Comparison of ENCODE assay signal across 8 cellular contexts in the genomic region with DNA sequence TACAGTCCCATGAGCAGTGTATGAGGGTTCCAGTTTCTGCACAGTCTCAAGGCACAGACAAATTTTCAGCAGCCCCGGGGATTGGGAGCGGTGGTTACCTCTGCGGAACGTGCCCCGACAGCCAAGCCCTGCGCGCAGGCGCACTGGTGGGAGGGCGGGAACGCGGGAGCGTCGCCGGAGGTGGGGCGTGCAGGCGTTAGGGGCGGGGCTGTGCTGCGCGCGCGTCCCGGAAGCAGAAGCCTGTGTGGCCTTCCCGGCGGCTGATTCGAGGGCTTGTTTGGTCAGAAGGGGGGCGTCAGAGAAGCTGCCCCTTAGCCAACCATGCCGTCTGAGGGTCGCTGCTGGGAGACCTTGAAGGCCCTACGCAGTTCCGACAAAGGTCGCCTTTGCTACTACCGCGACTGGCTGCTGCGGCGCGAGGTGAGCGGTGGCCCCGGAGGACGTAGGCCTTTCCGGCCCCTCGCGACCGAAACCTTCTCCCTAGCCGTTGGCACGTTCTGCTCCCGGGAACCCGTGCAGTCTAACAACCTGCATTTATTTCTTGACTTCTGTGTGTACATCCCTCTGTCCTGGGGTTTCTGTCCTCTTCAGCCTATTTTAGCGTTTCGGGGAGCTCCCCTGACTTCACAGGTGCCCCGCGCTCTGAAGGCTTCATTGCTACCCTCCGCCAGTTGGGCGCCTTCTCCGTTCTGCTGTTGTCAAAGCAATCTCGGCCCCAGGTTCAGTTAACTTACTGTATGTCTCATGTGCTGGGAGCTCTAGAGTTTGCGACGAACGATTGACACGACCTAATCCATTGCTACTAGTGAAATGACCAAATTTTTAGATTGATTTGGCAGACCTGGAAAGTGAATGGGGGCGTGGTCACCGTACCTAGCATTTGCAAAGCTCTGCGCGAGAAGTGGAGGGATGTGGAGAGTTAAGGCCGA. TPM values are rescaled to one million over a fixed set of nuclear protein-coding genes. Genes with fewer than 3 reads are reported as not detected.
DNase-seq lines count a peak whose midpoint lies in the region; ATAC-seq lines count a peak whose summit lies in the region.

A gene with protein sequence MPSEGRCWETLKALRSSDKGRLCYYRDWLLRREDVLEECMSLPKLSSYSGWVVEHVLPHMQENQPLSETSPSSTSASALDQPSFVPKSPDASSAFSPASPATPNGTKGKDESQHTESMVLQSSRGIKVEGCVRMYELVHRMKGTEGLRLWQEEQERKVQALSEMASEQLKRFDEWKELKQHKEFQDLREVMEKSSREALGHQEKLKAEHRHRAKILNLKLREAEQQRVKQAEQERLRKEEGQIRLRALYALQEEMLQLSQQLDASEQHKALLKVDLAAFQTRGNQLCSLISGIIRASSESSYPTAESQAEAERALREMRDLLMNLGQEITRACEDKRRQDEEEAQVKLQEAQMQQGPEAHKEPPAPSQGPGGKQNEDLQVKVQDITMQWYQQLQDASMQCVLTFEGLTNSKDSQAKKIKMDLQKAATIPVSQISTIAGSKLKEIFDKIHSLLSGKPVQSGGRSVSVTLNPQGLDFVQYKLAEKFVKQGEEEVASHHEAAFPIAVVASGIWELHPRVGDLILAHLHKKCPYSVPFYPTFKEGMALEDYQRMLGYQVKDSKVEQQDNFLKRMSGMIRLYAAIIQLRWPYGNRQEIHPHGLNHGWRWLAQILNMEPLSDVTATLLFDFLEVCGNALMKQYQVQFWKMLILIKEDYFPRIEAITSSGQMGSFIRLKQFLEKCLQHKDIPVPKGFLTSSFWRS (plus strand): TSS at position 235 of the 929 bp plus-strand sequence. CDS start 87 bp downstream, at position 322.

- peak within 1 kb of the TSS; percentile 99 for H3K4me3 Mint-ChIP-seq in activated CD4-positive, alpha-beta T cell treated with anti-CD3 and anti-CD28 coated beads, Interleukin-2, amount 10 ng/mL, durations not matched to agents 7 days and 5 days

- peaks cover 27% of the 10 kb centered on the region for H3K36me3 Mint-ChIP-seq in activated CD4-positive, alpha-beta T cell treated with anti-CD3 and anti-CD28 coated beads, Interleukin-2, amount 10 ng/mL, durations not matched to agents 7 days and 5 days (ENCODE audit: low read depth)

- H3K4me1 Mint-ChIP-seq in activated CD4-positive, alpha-beta T cell treated with anti-CD3 and anti-CD28 coated beads, Interleukin-2, amount 10 ng/mL, durations not matched to agents 7 days and 5 days, result peaks cover 31% of the 10 kb centered on the region

- CTCF ChIA-PET in activated CD4-positive, alpha-beta T cell treated with anti-CD3 and anti-CD28 coated beads, Interleukin-2, amount 10 ng/mL, durations not matched to agents 7 days and 5 days (lab: Charles Lee), result interaction anchor here (0.5 to 1.2 kb wide), 3 partner anchors 10 to 1157 kb away, joined by 3 read pairs; no protein-coding TSS in a partner anchor

- H3K27ac Mint-ChIP-seq in activated CD4-positive, alpha-beta T cell treated with anti-CD3 and anti-CD28 coated beads, Interleukin-2, amount 10 ng/mL, durations not matched to agents 7 days and 5 days, result peak within 1 kb of the TSS; percentile 99

- POLR2A ChIA-PET in activated CD4-positive, alpha-beta T cell treated with anti-CD3 and anti-CD28 coated beads, Interleukin-2, amount 10 ng/mL, durations not matched to agents 7 days and 5 days (lab: Charles Lee), result interaction anchor here (0.7 to 1.1 kb wide), 2 partner anchors 46 to 412 kb away, joined by 3 read pairs; no protein-coding TSS in a partner anchor

- no peaks in the 10 kb centered on the region for H3K27me3 Mint-ChIP-seq in activated CD4-positive, alpha-beta T cell treated with anti-CD3 and anti-CD28 coated beads, Interleukin-2, amount 10 ng/mL, durations not matched to agents 7 days and 5 days

- peak; percentile 47 to 96 (median 89) for DNase-seq in C1 segment of cervical spinal cord (lab: John Stamatoyannopoulos, UW)
- peak; percentile 97 for DNase-seq in NCI-H69 (lab: John Stamatoyannopoulos, UW)
- DNase-seq in activated CD4-positive, alpha-beta T cell treated with anti-CD3 and anti-CD28 coated beads, Interleukin-2, amount 10 ng/mL, durations not matched to agents 7 days and 5 days, result peak; percentile 97
- DNase-seq in cortex of kidney (lab: John Stamatoyannopoulos, UW), result peak; percentile 55
- DNase-seq in left kidney (ENCODE audit: low read depth, low spot score), result peak; percentile 98
- DNase-seq in stimulated activated CD4-positive, alpha-beta T cell treated with anti-CD3 and anti-CD28 coated beads, Interleukin-2, amount 100 ng/mL, for 24 hours, result peak; percentile 98 to 99

- no peaks in the 10 kb centered on the region for H3K9me3 Mint-ChIP-seq in activated CD4-positive, alpha-beta T cell treated with anti-CD3 and anti-CD28 coated beads, Interleukin-2, amount 10 ng/mL, durations not matched to agents 7 days and 5 days

- ATAC-seq in GM19351 (IDR thresholded peaks at IDR 0.05; ENCODE audit: unreplicated experiment) (peak; percentile 85), HG03520 (IDR thresholded peaks at IDR 0.05; ENCODE audit: unreplicated experiment) (peak; percentile 72)

RNA-seq across cellular contexts. Expression of the gene that starts here (rescaled TPM):
- total RNA-seq in activated CD4-positive, alpha-beta T cell treated with anti-CD3 and anti-CD28 coated beads, Interleukin-2, amount 10 ng/mL, durations not matched to agents 7 days and 5 days, result 10 to 100 TPM; 47.3 to 49.6 TPM

Comparison
In these comparisons a context has a peak if more than half of its experiments do, and no peak if none do; other contexts are left out.
1. Peak in every context shown above with its lines: DNase-seq and ATAC-seq.